ENCODE assay signal across 1 cellular context in genomic region chr7:137272249-137272648, GRCh38.
TF ChIP-seq lines count a peak whose summit lies in the region.

No MANE protein-coding gene starts in this region.

TF ChIP-seq in IMR-90, 13 proteins besides CTCF, POLR2A, EP300 and RAD21:
- TF ChIP-seq CHD1 (IDR thresholded peaks at IDR 0.05; ENCODE audit: low read depth, low read length), result no peak
- no peak for TF ChIP-seq SMC3 (IDR thresholded peaks at IDR 0.05; ENCODE audit: low read depth, low read length)
- TF ChIP-seq MAFK (IDR thresholded peaks at IDR 0.05; ENCODE audit: low read depth, low read length), result no peak
- no peak for TF ChIP-seq RFX5 (IDR thresholded peaks at IDR 0.05; ENCODE audit: low read depth, low read length)
- TF ChIP-seq NFE2L2 (IDR thresholded peaks at IDR 0.05; ENCODE audit: low read depth, low read length), result no peak
- no peak for TF ChIP-seq BHLHE40 (IDR thresholded peaks at IDR 0.05; ENCODE audit: low read depth, low read length)
